20 cellular contexts compared by ENCODE assay signal in genomic region chr13:75875450-75875849, GRCh38.
DNase-seq lines count a peak whose midpoint lies in the region; ATAC-seq and TF ChIP-seq lines count a peak whose summit lies in the region.
"Had no signal": no experiment of that assay in that cellular context is flagged by ENCODE, and none has a peak within 500 bp of the region (broad histone marks: within the 10 kb centered on the region; RNA-seq: fewer than 3 reads in every experiment).

No MANE protein-coding gene starts in this region.

- peak overlapping the region; percentile 4 for H3K4me3 Mint-ChIP-seq in activated CD4-positive, alpha-beta T cell treated with anti-CD3 and anti-CD28 coated beads, Interleukin-2, amount 10 ng/mL, durations not matched to agents 7 days and 5 days
- H3K4me3 Mint-ChIP-seq in CD8-positive, alpha-beta T cell = peak overlapping the region; percentile 24
- H3K4me3 Mint-ChIP-seq in activated T-helper 17 cell treated with anti-CD3 and anti-CD28 coated beads, Interleukin-2, amount 50 U/mL, for 72 hours = no peak overlapping the region

- no peak for ATAC-seq in CD8-positive, alpha-beta T cell
- peak; percentile 43 for ATAC-seq in activated T-helper 17 cell treated with anti-CD3 and anti-CD28 coated beads, Interleukin-2, amount 50 U/mL, for 72 hours (replicated peaks)

- no peak for TF ChIP-seq POLR2A in Peyer's patch (IDR thresholded peaks at IDR 0.05)

- no peak for TF ChIP-seq CTCF in CD8-positive, alpha-beta T cell (IDR thresholded peaks at IDR 0.05)
- TF ChIP-seq CTCF in Peyer's patch (IDR thresholded peaks at IDR 0.05) = no peak

- H3K9me3 ChIP-seq in BLaER1 (no peaks in the 10 kb centered on the region), Peyer's patch (no peaks in the 10 kb centered on the region)
- no peaks in the 10 kb centered on the region for H3K9me3 ChIP-seq in CD8-positive, alpha-beta T cell (ENCODE audit: low read length)
- H3K9me3 ChIP-seq: SJCRH30 had no signal

- H3K36me3 ChIP-seq in BLaER1 (no peaks in the 10 kb centered on the region), Peyer's patch (no peaks in the 10 kb centered on the region)
- no peaks in the 10 kb centered on the region for H3K36me3 ChIP-seq in CD8-positive, alpha-beta T cell (ENCODE audit: insufficient read depth, low read length)
- H3K36me3 ChIP-seq: SJCRH30 had no signal

- H4K20me1 ChIP-seq in BLaER1 = no peaks in the 10 kb centered on the region

- peaks cover 2% of the 10 kb centered on the region for H3K27me3 Mint-ChIP-seq in activated CD4-positive, alpha-beta T cell treated with anti-CD3 and anti-CD28 coated beads, Interleukin-2, amount 10 ng/mL, durations not matched to agents 7 days and 5 days
- peaks cover 2% of the 10 kb centered on the region for H3K27me3 Mint-ChIP-seq in CD8-positive, alpha-beta T cell (ENCODE audit: low read depth)
- peaks cover 8% of the 10 kb centered on the region for H3K27me3 Mint-ChIP-seq in activated T-helper 17 cell treated with anti-CD3 and anti-CD28 coated beads, Interleukin-2, amount 50 U/mL, for 72 hours

- no peaks in the 10 kb centered on the region for H3K36me3 Mint-ChIP-seq in activated CD4-positive, alpha-beta T cell treated with anti-CD3 and anti-CD28 coated beads, Interleukin-2, amount 10 ng/mL, durations not matched to agents 7 days and 5 days (ENCODE audit: low read depth)
- H3K36me3 Mint-ChIP-seq in CD8-positive, alpha-beta T cell = no peaks in the 10 kb centered on the region
- no peaks in the 10 kb centered on the region for H3K36me3 Mint-ChIP-seq in activated T-helper 17 cell treated with anti-CD3 and anti-CD28 coated beads, Interleukin-2, amount 50 U/mL, for 72 hours (ENCODE audit: low read depth)

- H3K27me3 ChIP-seq in BLaER1 (no peaks in the 10 kb centered on the region), Peyer's patch (no peaks in the 10 kb centered on the region)
- no peaks in the 10 kb centered on the region for H3K27me3 ChIP-seq in CD8-positive, alpha-beta T cell (ENCODE audit: insufficient read depth, low read length)
- H3K27me3 ChIP-seq: SJCRH30 had no signal

- H3K27ac ChIP-seq in BLaER1 (no peak overlapping the region), Peyer's patch (no peak overlapping the region)
- no peak overlapping the region for H3K27ac ChIP-seq in CD8-positive, alpha-beta T cell (ENCODE audit: low read depth, low read length)
- H3K27ac ChIP-seq: SJCRH30 had no signal

- H3K4me1 Mint-ChIP-seq in activated CD4-positive, alpha-beta T cell treated with anti-CD3 and anti-CD28 coated beads, Interleukin-2, amount 10 ng/mL, durations not matched to agents 7 days and 5 days = peaks cover 29% of the 10 kb centered on the region
- peaks cover 21% of the 10 kb centered on the region for H3K4me1 Mint-ChIP-seq in CD8-positive, alpha-beta T cell (ENCODE audit: low read depth)
- H3K4me1 Mint-ChIP-seq in activated T-helper 17 cell treated with anti-CD3 and anti-CD28 coated beads, Interleukin-2, amount 50 U/mL, for 72 hours = no peaks in the 10 kb centered on the region

- H3K4me2 ChIP-seq in BLaER1 = 0 out of 2 replicates have a peak overlapping the region, but pooled peaks have one; percentile 3

- peak overlapping the region; percentile 26 for H3K27ac Mint-ChIP-seq in activated CD4-positive, alpha-beta T cell treated with anti-CD3 and anti-CD28 coated beads, Interleukin-2, amount 10 ng/mL, durations not matched to agents 7 days and 5 days
- H3K27ac Mint-ChIP-seq in CD8-positive, alpha-beta T cell = no peak overlapping the region
- H3K27ac Mint-ChIP-seq in activated T-helper 17 cell treated with anti-CD3 and anti-CD28 coated beads, Interleukin-2, amount 50 U/mL, for 72 hours = no peak overlapping the region

- H3K4me1 ChIP-seq in BLaER1 (no peaks in the 10 kb centered on the region), Peyer's patch (no peaks in the 10 kb centered on the region)
- H3K4me1 ChIP-seq in CD8-positive, alpha-beta T cell (ENCODE audit: insufficient read depth, low read length) = no peaks in the 10 kb centered on the region

- CTCF ChIA-PET in activated CD4-positive, alpha-beta T cell treated with anti-CD3 and anti-CD28 coated beads, Interleukin-2, amount 10 ng/mL, durations not matched to agents 7 days and 5 days (lab: Charles Lee) = interaction anchor here (0.7 to 1.2 kb wide), 5 partner anchors 17 to 958 kb away, joined by 3 to 4 read pairs (median 3); no protein-coding TSS in a partner anchor
- CTCF ChIA-PET in CD8-positive, alpha-beta T cell (lab: Charles Lee) = interaction anchor here (0.9 to 3.9 kb wide), 10 partner anchors 11 to 1105 kb away, joined by 3 to 24 read pairs (median 7); no protein-coding TSS in a partner anchor

- no peaks in the 10 kb centered on the region for H3K9me3 Mint-ChIP-seq in activated CD4-positive, alpha-beta T cell treated with anti-CD3 and anti-CD28 coated beads, Interleukin-2, amount 10 ng/mL, durations not matched to agents 7 days and 5 days
- H3K9me3 Mint-ChIP-seq in CD8-positive, alpha-beta T cell = no peaks in the 10 kb centered on the region
- H3K9me3 Mint-ChIP-seq in activated T-helper 17 cell treated with anti-CD3 and anti-CD28 coated beads, Interleukin-2, amount 50 U/mL, for 72 hours = no peaks in the 10 kb centered on the region

- POLR2A ChIA-PET in activated CD4-positive, alpha-beta T cell treated with anti-CD3 and anti-CD28 coated beads, Interleukin-2, amount 10 ng/mL, durations not matched to agents 7 days and 5 days (lab: Charles Lee) = no interaction called here
- POLR2A ChIA-PET in CD8-positive, alpha-beta T cell (lab: Charles Lee) = no interaction called here

- DNase-seq in activated CD4-positive, alpha-beta T cell treated with anti-CD3 and anti-CD28 coated beads, Interleukin-2, amount 10 ng/mL, durations not matched to agents 7 days and 5 days = no peak
- no peak for DNase-seq in activated CD4-positive, alpha-beta T cell treated with anti-CD3 and anti-CD28 coated beads, Interleukin-2, amount 50 U/mL, for 4 hours
- DNase-seq in CD8-positive, alpha-beta T cell = no peak
- DNase-seq in Peyer's patch = no peak
- DNase-seq in stimulated activated CD4-positive, alpha-beta T cell treated with anti-CD3 and anti-CD28 coated beads, Interleukin-4, amount 100 ng/mL, for 1 hour = no peak
- DNase-seq: Calu3; DMS79 treated with DMSO at 0.1 percent for 48 hours; GF-D8; Karpas-422; NCI-H1105 treated with DMSO at 0.1 percent for 48 hours; NCI-H146; NCI-H1930; NCI-H2107; NCI-H524; NCI-H774; NK-92 treated with Interleukin-12 subunit alpha and Interleukin-12 subunit beta, amount 100 ng/mL, for 24 hours; PC-3; SJCRH30 had no signal

- H3K4me3 ChIP-seq in BLaER1 = no peak overlapping the region
- H3K4me3 ChIP-seq in CD8-positive, alpha-beta T cell (ENCODE audit: low read depth, low read length) = no peak overlapping the region
- no peak overlapping the region for H3K4me3 ChIP-seq in Peyer's patch
- H3K4me3 ChIP-seq: SJCRH30 had no signal

- intact Hi-C loops in CD8-positive, alpha-beta T cell (cut with DNase I, micrococcal nuclease) = loop anchor here in 1 of 2 experiments (5.0 kb wide), 2 partner anchors 142 to 1102 kb away; no protein-coding TSS in a partner anchor

- H3K9ac ChIP-seq in BLaER1 = no peak overlapping the region
